9 cellular contexts compared by ENCODE assay signal in the genomic region with DNA sequence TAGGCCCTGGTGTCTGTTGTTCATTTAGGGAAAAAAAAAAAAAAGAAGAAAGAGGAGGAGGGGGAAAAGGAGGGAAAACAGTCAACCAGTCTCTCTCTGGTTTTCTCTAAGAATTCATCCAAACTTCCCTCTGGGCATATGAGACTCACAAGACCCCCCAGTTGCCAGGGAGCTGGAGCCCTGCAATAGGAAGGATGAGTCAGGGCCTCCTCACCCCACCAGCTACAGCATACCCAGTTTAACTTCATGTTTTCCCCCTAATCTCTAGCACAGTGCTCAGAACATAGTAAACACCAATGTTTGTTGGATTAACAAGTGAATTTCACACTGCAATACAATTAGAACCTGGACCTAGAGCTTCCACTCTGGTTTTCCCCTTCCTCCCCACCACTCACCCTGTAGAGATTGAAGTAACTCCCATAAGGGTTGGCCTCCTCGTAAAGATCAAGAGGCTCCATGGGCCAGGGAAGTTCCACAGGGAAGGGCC. TPM values are rescaled to one million over a fixed set of nuclear protein-coding genes. Genes with fewer than 3 reads are reported as not detected.
A peak's percentile ranks its signal among the peaks of the same experiment; 100 is the strongest.
DNase-seq lines count a peak whose midpoint lies in the region; ATAC-seq and TF ChIP-seq lines count a peak whose summit lies in the region.
"Had no signal": no experiment of that assay in that cellular context is flagged by ENCODE, and none has a peak within 500 bp of the region (broad histone marks: within the 10 kb centered on the region; RNA-seq: fewer than 3 reads in every experiment).

No MANE protein-coding gene starts in this region.

- CTCF ChIA-PET in CD8-positive, alpha-beta memory T cell (lab: Charles Lee), result interaction anchor here (1.3 to 3.7 kb wide), 6 partner anchors 16 to 84 kb away, joined by 3 to 13 read pairs (median 5); a partner anchor contains a TSS

- ATAC-seq in HG02885 (IDR thresholded peaks at IDR 0.05; ENCODE audit: poor library complexity, unreplicated experiment) (peak; percentile 22), HG02759 (IDR thresholded peaks at IDR 0.05; ENCODE audit: unreplicated experiment) (no peak), GM19452 (IDR thresholded peaks at IDR 0.05; ENCODE audit: unreplicated experiment) (no peak)
- ATAC-seq: HCT116 had no signal

- no peaks in the 10 kb centered on the region for H3K27me3 Mint-ChIP-seq in CD8-positive, alpha-beta memory T cell
- H3K27me3 Mint-ChIP-seq in activated T-helper 1 cell treated with anti-CD3 and anti-CD28 coated beads, Interleukin-12 subunit alpha, Interleukin-12 subunit beta, Interleukin-2, Interleukin-4 antibody, amounts not matched to agents 30 ng/mL and 10 ng/mL and 1 ng/mL, durations not matched to agents 14 hours and 24 hours and 36 hours (ENCODE audit: insufficient read depth), result no peaks in the 10 kb centered on the region

- POLR2A ChIA-PET in CD8-positive, alpha-beta memory T cell (lab: Charles Lee), result interaction anchor here (0.8 to 2.5 kb wide), 5 partner anchors 15 to 57 kb away, joined by 3 to 15 read pairs (median 3); a partner anchor contains a TSS

- no peak for TF ChIP-seq CTCF in tibial artery (IDR thresholded peaks at IDR 0.05)

- H3K36me3 ChIP-seq in CD8-positive, alpha-beta memory T cell (ENCODE audit: insufficient read depth, low read length), result no peaks in the 10 kb centered on the region
- no peaks in the 10 kb centered on the region for H3K36me3 ChIP-seq in tibial artery

- peak overlapping the region; percentile 90 to 99 (median 96) for H3K27ac Mint-ChIP-seq in CD8-positive, alpha-beta memory T cell
- peak overlapping the region; percentile 96 for H3K27ac Mint-ChIP-seq in activated T-helper 1 cell treated with anti-CD3 and anti-CD28 coated beads, Interleukin-12 subunit alpha, Interleukin-12 subunit beta, Interleukin-2, Interleukin-4 antibody, amounts not matched to agents 30 ng/mL and 10 ng/mL and 1 ng/mL, durations not matched to agents 14 hours and 24 hours and 36 hours

- H3K4me1 Mint-ChIP-seq in CD8-positive, alpha-beta memory T cell, result peaks cover 21 to 41% (median 23%) of the 10 kb centered on the region in 3 donors
- H3K4me1 Mint-ChIP-seq in activated T-helper 1 cell treated with anti-CD3 and anti-CD28 coated beads, Interleukin-12 subunit alpha, Interleukin-12 subunit beta, Interleukin-2, Interleukin-4 antibody, amounts not matched to agents 30 ng/mL and 10 ng/mL and 1 ng/mL, durations not matched to agents 14 hours and 24 hours and 36 hours (ENCODE audit: low read depth), result peaks cover 27% of the 10 kb centered on the region

- H3K9me3 Mint-ChIP-seq in CD8-positive, alpha-beta memory T cell, result no peaks in the 10 kb centered on the region
- no peaks in the 10 kb centered on the region for H3K9me3 Mint-ChIP-seq in activated T-helper 1 cell treated with anti-CD3 and anti-CD28 coated beads, Interleukin-12 subunit alpha, Interleukin-12 subunit beta, Interleukin-2, Interleukin-4 antibody, amounts not matched to agents 30 ng/mL and 10 ng/mL and 1 ng/mL, durations not matched to agents 14 hours and 24 hours and 36 hours

- H3K36me3 Mint-ChIP-seq in CD8-positive, alpha-beta memory T cell, result peaks cover 0 to 2% (median 0%) of the 10 kb centered on the region in 3 donors
- peaks cover 6% of the 10 kb centered on the region for H3K36me3 Mint-ChIP-seq in activated T-helper 1 cell treated with anti-CD3 and anti-CD28 coated beads, Interleukin-12 subunit alpha, Interleukin-12 subunit beta, Interleukin-2, Interleukin-4 antibody, amounts not matched to agents 30 ng/mL and 10 ng/mL and 1 ng/mL, durations not matched to agents 14 hours and 24 hours and 36 hours (ENCODE audit: low read depth)

- peak overlapping the region; percentile 65 for H3K4me3 ChIP-seq in CD8-positive, alpha-beta memory T cell (ENCODE audit: low read length)
- no peak overlapping the region for H3K4me3 ChIP-seq in tibial artery

- peak overlapping the region; percentile 71 for H3K27ac ChIP-seq in CD8-positive, alpha-beta memory T cell (ENCODE audit: low read depth, low read length)
- H3K27ac ChIP-seq in layer of hippocampus (ENCODE audit: low read depth, low read length) (peak overlapping the region; percentile 67), tibial artery (peak overlapping the region; percentile 13 to 16)

- H3K4me3 Mint-ChIP-seq in CD8-positive, alpha-beta memory T cell, result peak overlapping the region; percentile 67 to 90 (median 84)
- H3K4me3 Mint-ChIP-seq in activated T-helper 1 cell treated with anti-CD3 and anti-CD28 coated beads, Interleukin-12 subunit alpha, Interleukin-12 subunit beta, Interleukin-2, Interleukin-4 antibody, amounts not matched to agents 30 ng/mL and 10 ng/mL and 1 ng/mL, durations not matched to agents 14 hours and 24 hours and 36 hours, result peak overlapping the region; percentile 81

- intact Hi-C loops in activated T-helper 1 cell treated with anti-CD3 and anti-CD28 coated beads, Interleukin-12 subunit alpha, Interleukin-12 subunit beta, Interleukin-2, Interleukin-4 antibody, amounts not matched to agents 30 ng/mL and 10 ng/mL and 1 ng/mL, durations not matched to agents 14 hours and 24 hours and 36 hours (cut with micrococcal nuclease), result loop anchor here (1.0 kb wide), 1 partner anchor 8 kb away; a partner anchor contains a TSS
- intact Hi-C loops in tibial artery (cut with DNase I; ENCODE audit: low total_unique reads), result no loop called here

- H3K9me3 ChIP-seq in CD8-positive, alpha-beta memory T cell (ENCODE audit: low read length), result no peaks in the 10 kb centered on the region
- no peaks in the 10 kb centered on the region for H3K9me3 ChIP-seq in tibial artery

- H3K4me1 ChIP-seq in CD8-positive, alpha-beta memory T cell (ENCODE audit: insufficient read depth, low read length), result peaks cover 29% of the 10 kb centered on the region
- peaks cover 0 to 4% (median 0%) of the 10 kb centered on the region in 4 donors for H3K4me1 ChIP-seq in tibial artery

- no peaks in the 10 kb centered on the region for H3K27me3 ChIP-seq in CD8-positive, alpha-beta memory T cell (ENCODE audit: insufficient read depth, low read length, poor library complexity, severe bottlenecking)
- H3K27me3 ChIP-seq in layer of hippocampus (ENCODE audit: control insufficient read depth, insufficient read depth, low read length), result no peaks in the 10 kb centered on the region
- H3K27me3 ChIP-seq in tibial artery, result no peaks in the 10 kb centered on the region

- no peak for DNase-seq in CD8-positive, alpha-beta memory T cell
- DNase-seq in activated T-helper 1 cell treated with anti-CD3 and anti-CD28 coated beads, Interleukin-12 subunit alpha, Interleukin-12 subunit beta, Interleukin-2, Interleukin-4 antibody, amounts not matched to agents 30 ng/mL and 10 ng/mL and 1 ng/mL, durations not matched to agents 14 hours and 24 hours and 36 hours (ENCODE audit: low spot score), result no peak
- no peak for DNase-seq in tibial artery
- no peak for DNase-seq in NCI-H524 (lab: John Stamatoyannopoulos, UW)

RNA-seq across cellular contexts. Expression of a gene that starts 7.8 kb away (rescaled TPM):
- total RNA-seq in CD8-positive, alpha-beta memory T cell, result 10 to 100 TPM; 11.6 to 14.1 TPM
- polyA plus RNA-seq in CD8-positive, alpha-beta memory T cell, result 18.3 TPM
- total RNA-seq in activated T-helper 1 cell treated with anti-CD3 and anti-CD28 coated beads, Interleukin-12 subunit alpha, Interleukin-12 subunit beta, Interleukin-2, Interleukin-4 antibody, amounts not matched to agents 30 ng/mL and 10 ng/mL and 1 ng/mL, durations not matched to agents 14 hours and 24 hours and 36 hours, result 11.9 and 13.5 TPM in 2 replicates

RNA-seq across cellular contexts. Expression of a gene that starts 25.6 kb away (rescaled TPM):
- total RNA-seq in CD8-positive, alpha-beta memory T cell, result 10 to 100 TPM; 40.2 to 46.1 TPM
- 288 TPM for polyA plus RNA-seq in CD8-positive, alpha-beta memory T cell
- 40.5 and 43.3 TPM in 2 replicates for total RNA-seq in activated T-helper 1 cell treated with anti-CD3 and anti-CD28 coated beads, Interleukin-12 subunit alpha, Interleukin-12 subunit beta, Interleukin-2, Interleukin-4 antibody, amounts not matched to agents 30 ng/mL and 10 ng/mL and 1 ng/mL, durations not matched to agents 14 hours and 24 hours and 36 hours

RNA-seq across cellular contexts. Expression of a gene that starts 32.6 kb away (rescaled TPM):
- total RNA-seq in CD8-positive, alpha-beta memory T cell, result 10 to 100 TPM; 63.3 to 67.7 TPM
- 6.7 TPM for polyA plus RNA-seq in CD8-positive, alpha-beta memory T cell
- 50.6 and 51.5 TPM in 2 replicates for total RNA-seq in activated T-helper 1 cell treated with anti-CD3 and anti-CD28 coated beads, Interleukin-12 subunit alpha, Interleukin-12 subunit beta, Interleukin-2, Interleukin-4 antibody, amounts not matched to agents 30 ng/mL and 10 ng/mL and 1 ng/mL, durations not matched to agents 14 hours and 24 hours and 36 hours

RNA-seq across cellular contexts. Expression of a gene that starts 56.5 kb away (rescaled TPM):
- total RNA-seq in CD8-positive, alpha-beta memory T cell, result 100 to 1,000 TPM; 147 to 149 TPM
- 213 TPM for polyA plus RNA-seq in CD8-positive, alpha-beta memory T cell
- 149 and 151 TPM in 2 replicates for total RNA-seq in activated T-helper 1 cell treated with anti-CD3 and anti-CD28 coated beads, Interleukin-12 subunit alpha, Interleukin-12 subunit beta, Interleukin-2, Interleukin-4 antibody, amounts not matched to agents 30 ng/mL and 10 ng/mL and 1 ng/mL, durations not matched to agents 14 hours and 24 hours and 36 hours

RNA-seq across cellular contexts. Expression of a gene that starts 58.5 kb away (rescaled TPM):
- total RNA-seq in CD8-positive, alpha-beta memory T cell, result not detected
- not detected for polyA plus RNA-seq in CD8-positive, alpha-beta memory T cell
- total RNA-seq in activated T-helper 1 cell treated with anti-CD3 and anti-CD28 coated beads, Interleukin-12 subunit alpha, Interleukin-12 subunit beta, Interleukin-2, Interleukin-4 antibody, amounts not matched to agents 30 ng/mL and 10 ng/mL and 1 ng/mL, durations not matched to agents 14 hours and 24 hours and 36 hours, result not detected in 2 replicates

Comparison
In these comparisons a context has a peak if more than half of its experiments do, and no peak if none do; other contexts are left out.
1. H3K27ac ChIP-seq: peak in every context shown above with its lines; median percentile 71 in CD8-positive, alpha-beta memory T cell; 67 in layer of hippocampus; 14 in tibial artery.